Comparison of ENCODE assay signal across 8 cellular contexts in the genomic region with DNA sequence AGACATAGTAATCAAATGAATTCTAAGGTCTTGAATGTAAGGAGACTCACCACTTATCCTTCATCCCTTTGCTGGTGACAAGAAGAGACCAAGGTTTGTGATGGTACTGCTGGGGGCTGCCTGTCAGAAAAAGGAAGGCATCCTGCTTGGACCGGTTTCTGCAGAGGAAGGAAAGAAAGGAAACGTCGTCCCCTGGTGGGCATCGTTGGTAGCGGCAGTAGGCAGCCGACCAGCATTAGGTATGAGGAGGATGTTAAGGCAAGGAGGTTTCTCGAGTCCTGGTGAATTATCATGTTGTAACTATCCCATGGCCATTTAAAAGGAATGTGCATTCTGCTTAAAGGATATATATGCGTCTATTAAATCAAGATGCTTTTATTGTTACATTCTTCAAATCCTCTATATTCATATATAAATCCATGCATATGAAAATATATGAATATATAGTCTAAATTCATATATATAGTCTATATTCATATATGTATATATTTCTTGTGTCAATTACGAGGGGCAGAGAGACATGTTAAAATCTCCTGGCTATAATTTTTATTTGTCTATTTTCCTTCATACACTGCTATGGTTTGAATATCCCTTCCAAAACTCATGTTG.
A peak's percentile ranks its signal among the peaks of the same experiment; 100 is the strongest.
DNase-seq lines count a peak whose midpoint lies in the region; ATAC-seq and TF ChIP-seq lines count a peak whose summit lies in the region.

No MANE protein-coding gene starts in this region.

- DNase-seq in SIG-M5 treated with dmso at 0.1 percent for 504 hours (lab: John Stamatoyannopoulos, UW; ENCODE audit: unreplicated experiment) (peak; percentile 80), SIG-M5 (lab: John Stamatoyannopoulos, UW) (no peak), RPMI7951 (ENCODE audit: low read depth) (peak; percentile 55), upper lobe of left lung (peak in 1 of 2 donors; percentile 60)
- peak; percentile 58 for DNase-seq in Jurkat, Clone E6-1 (ENCODE audit: low read depth, low spot score)
- peak; percentile 35 to 61 for DNase-seq in activated T-helper 1 cell treated with anti-CD3 and anti-CD28 coated beads, Interleukin-2, amount 50 U/mL, for 16 hours (ENCODE audit: low read depth in 1 of 2, low spot score in 1 of 2)

- H3K4me1 ChIP-seq in gastroesophageal sphincter: no peaks in the 10 kb centered on the region
- H3K4me1 ChIP-seq in parathyroid adenoma: no peaks in the 10 kb centered on the region
- H3K4me1 ChIP-seq in upper lobe of left lung: no peaks in the 10 kb centered on the region

- H3K36me3 ChIP-seq in gastroesophageal sphincter (no peaks in the 10 kb centered on the region), parathyroid adenoma (ENCODE audit: control insufficient read depth, insufficient read depth, low read length) (no peaks in the 10 kb centered on the region), upper lobe of left lung (no peaks in the 10 kb centered on the region)

- H3K4me3 ChIP-seq in Jurkat, Clone E6-1 (ENCODE audit: low read length): no peak overlapping the region
- no peak overlapping the region for H3K4me3 ChIP-seq in gastroesophageal sphincter
- H3K4me3 ChIP-seq in parathyroid adenoma (ENCODE audit: low read depth, low read length): no peak overlapping the region
- H3K4me3 ChIP-seq in upper lobe of left lung: no peak overlapping the region

- peaks cover 0 to 15% (median 0%) of the 10 kb centered on the region in 3 donors for H3K9me3 ChIP-seq in gastroesophageal sphincter
- no peaks in the 10 kb centered on the region for H3K9me3 ChIP-seq in parathyroid adenoma (ENCODE audit: control insufficient read depth, low read length)
- H3K9me3 ChIP-seq in upper lobe of left lung: no peaks in the 10 kb centered on the region

- H3K27me3 ChIP-seq in gastroesophageal sphincter (peaks cover 33% of the 10 kb centered on the region), parathyroid adenoma (ENCODE audit: control insufficient read depth, insufficient read depth, low read length) (no peaks in the 10 kb centered on the region), upper lobe of left lung (no peaks in the 10 kb centered on the region)

- ATAC-seq in gastroesophageal sphincter (no peak), upper lobe of left lung (ENCODE audit: low FRiP score in 2 of 2) (peak in 1 of 2 donors; percentile 75)

- TF ChIP-seq EP300 in gastroesophageal sphincter (IDR thresholded peaks at IDR 0.05) (no peak), upper lobe of left lung (IDR thresholded peaks at IDR 0.05) (no peak)

- WGBS in gastroesophageal sphincter (ENCODE audit: low coverage in 1 of 2), 2 donors: 3 to 5% methylated on average over 9 of the region's 9 CpGs
- WGBS in upper lobe of left lung, 2 donors: 3 to 5% methylated on average over 9 of the region's 9 CpGs

- no peak overlapping the region for H2AFZ ChIP-seq in parathyroid adenoma

- H3K79me2 ChIP-seq in parathyroid adenoma: no peaks in the 10 kb centered on the region

- TF ChIP-seq POLR2A in gastroesophageal sphincter (IDR thresholded peaks at IDR 0.05) (no peak), upper lobe of left lung (IDR thresholded peaks at IDR 0.05) (no peak)

- TF ChIP-seq CTCF in gastroesophageal sphincter (IDR thresholded peaks at IDR 0.05): peak; percentile 54 to 84 (median 64)
- peak; percentile 94 for TF ChIP-seq CTCF in parathyroid adenoma (IDR thresholded peaks at IDR 0.05)
- peak; percentile 65 to 92 (median 85) for TF ChIP-seq CTCF in upper lobe of left lung (IDR thresholded peaks at IDR 0.05)

- H3K27ac ChIP-seq in gastroesophageal sphincter (no peak overlapping the region), parathyroid adenoma (no peak overlapping the region), upper lobe of left lung (no peak overlapping the region)

- H3K4me2 ChIP-seq in parathyroid adenoma (ENCODE audit: low read length): no peak overlapping the region

- H3K9ac ChIP-seq in parathyroid adenoma: no peak overlapping the region
